Comparison of ENCODE assay signal across 21 cellular contexts in the genomic region with DNA sequence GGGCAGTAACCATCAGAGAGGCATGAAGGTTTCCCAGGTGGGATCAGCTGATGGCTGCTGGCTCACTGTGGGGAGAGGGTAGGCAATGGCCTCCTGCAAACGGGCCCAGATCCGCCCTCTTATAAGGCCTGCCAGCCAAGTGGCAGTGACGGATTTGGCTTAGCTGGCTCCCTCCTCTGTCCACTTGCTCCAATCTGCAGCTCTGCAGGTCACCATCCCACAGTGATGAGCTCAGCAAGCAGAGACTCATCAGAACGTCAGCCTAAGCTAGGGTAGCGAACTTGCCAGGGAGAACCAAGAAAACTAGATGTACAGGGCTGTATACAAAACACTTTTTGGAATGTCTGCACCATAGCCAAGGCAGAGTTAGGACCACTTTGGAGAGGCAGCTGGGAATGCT.
"Had no signal": no experiment of that assay in that cellular context is flagged by ENCODE, and none has a peak within 500 bp of the region (broad histone marks: within the 10 kb centered on the region; RNA-seq: fewer than 3 reads in every experiment).

No MANE protein-coding gene starts in this region.

- H3K4me3 ChIP-seq: esophagus muscularis mucosa, gastrocnemius medialis, ovary, prostate gland, tibial artery had no signal

- H3K4me1 Mint-ChIP-seq: activated CD4-positive, alpha-beta T cell treated with anti-CD3 and anti-CD28 coated beads, Interleukin-2, amount 10 ng/mL, durations not matched to agents 24 days and 14 days; activated T-helper 17 cell treated with anti-CD3 and anti-CD28 coated beads, Interleukin-2, amount 50 U/mL, for 72 hours; mesothelial cell of epicardium had no signal

- H3K27ac Mint-ChIP-seq: activated CD4-positive, alpha-beta T cell treated with anti-CD3 and anti-CD28 coated beads, Interleukin-2, amount 10 ng/mL, durations not matched to agents 24 days and 14 days; activated CD8-positive, alpha-beta T cell treated with anti-CD3 and anti-CD28 coated beads for 36 hours; activated naive CD4-positive, alpha-beta T cell treated with anti-CD3 and anti-CD28 coated beads, Interleukin-2, amount 50 U/mL, for 72 hours; mesothelial cell of epicardium; natural killer cell treated with Interleukin-12 subunit alpha and Interleukin-12 subunit beta and Interleukin-15 and Interleukin-18, amount 100 ng/mL, for 72 hours; stimulated activated naive CD8-positive, alpha-beta T cell treated with anti-CD3 and anti-CD28 coated beads, Interleukin-15, Interleukin-2, amounts not matched to agents 100 ng/mL and 50 ng/mL, for 24 hours; T-helper 1 cell treated with Interleukin-12 subunit alpha and Interleukin-12 subunit beta and Interleukin-4 antibody, amounts not matched to agents 30 μg/mL and 1 μg/mL, for 36 hours had no signal

- DNase-seq: activated CD4-positive, alpha-beta T cell treated with anti-CD3 and anti-CD28 coated beads, Interleukin-2, amount 10 ng/mL, durations not matched to agents 24 days and 14 days; activated CD8-positive, alpha-beta T cell treated with anti-CD3 and anti-CD28 coated beads for 36 hours; activated T-cell treated with anti-CD3 and anti-CD28 coated beads, Interleukin-2, amount 50 U/mL, for 1 hour; aorta; brain microvascular endothelial cell; effector memory CD8-positive, alpha-beta T cell; gastrocnemius medialis; stimulated activated CD4-positive, alpha-beta T cell treated with anti-CD3 and anti-CD28 coated beads, Interleukin-4, amount 100 ng/mL, for 24 hours; substantia nigra; tibial artery had no signal

- H3K4me3 Mint-ChIP-seq: activated CD4-positive, alpha-beta T cell treated with anti-CD3 and anti-CD28 coated beads, Interleukin-2, amount 10 ng/mL, durations not matched to agents 24 days and 14 days; activated CD8-positive, alpha-beta T cell treated with anti-CD3 and anti-CD28 coated beads for 36 hours; activated T-helper 17 cell treated with anti-CD3 and anti-CD28 coated beads, Interleukin-2, amount 50 U/mL, for 72 hours; effector memory CD8-positive, alpha-beta T cell; mesothelial cell of epicardium; natural killer cell treated with Interleukin-12 subunit alpha and Interleukin-12 subunit beta and Interleukin-15 and Interleukin-18, amount 100 ng/mL, for 72 hours; stimulated activated naive CD8-positive, alpha-beta T cell treated with anti-CD3 and anti-CD28 coated beads, Interleukin-15, Interleukin-2, amounts not matched to agents 100 ng/mL and 50 ng/mL, for 24 hours; T-helper 1 cell treated with Interleukin-12 subunit alpha and Interleukin-12 subunit beta and Interleukin-4 antibody, amounts not matched to agents 30 μg/mL and 1 μg/mL, for 36 hours had no signal

- ATAC-seq: activated CD4-positive, CD25-positive, alpha-beta regulatory T cell treated with anti-CD3 and anti-CD28 coated beads, Interleukin-2, amount 50 U/mL, for 24 hours; activated CD8-positive, alpha-beta T cell treated with anti-CD3 and anti-CD28 coated beads for 36 hours; activated naive CD4-positive, alpha-beta T cell treated with anti-CD3 and anti-CD28 coated beads, Interleukin-2, amount 50 U/mL, for 72 hours; activated T-helper 17 cell treated with anti-CD3 and anti-CD28 coated beads, Interleukin-2, amount 50 U/mL, for 72 hours; effector memory CD8-positive, alpha-beta T cell; gastrocnemius medialis; natural killer cell treated with Interleukin-12 subunit alpha and Interleukin-12 subunit beta and Interleukin-15 and Interleukin-18, amount 100 ng/mL, for 72 hours had no signal

- H3K4me1 ChIP-seq: esophagus muscularis mucosa, gastrocnemius medialis, prostate gland had no signal

- H3K27me3 ChIP-seq: brain microvascular endothelial cell, esophagus muscularis mucosa, gastrocnemius medialis, neutrophil, ovary, tibial artery had no signal

- H3K27ac ChIP-seq: brain microvascular endothelial cell, esophagus muscularis mucosa, gastrocnemius medialis, neutrophil, ovary, prostate gland had no signal

- H3K9me3 Mint-ChIP-seq: activated CD4-positive, alpha-beta T cell treated with anti-CD3 and anti-CD28 coated beads, Interleukin-2, amount 10 ng/mL, durations not matched to agents 24 days and 14 days; activated CD8-positive, alpha-beta T cell treated with anti-CD3 and anti-CD28 coated beads for 36 hours; activated naive CD4-positive, alpha-beta T cell treated with anti-CD3 and anti-CD28 coated beads, Interleukin-2, amount 50 U/mL, for 72 hours; activated T-helper 17 cell treated with anti-CD3 and anti-CD28 coated beads, Interleukin-2, amount 50 U/mL, for 72 hours; effector memory CD8-positive, alpha-beta T cell; mesothelial cell of epicardium; natural killer cell treated with Interleukin-12 subunit alpha and Interleukin-12 subunit beta and Interleukin-15 and Interleukin-18, amount 100 ng/mL, for 72 hours; stimulated activated naive CD8-positive, alpha-beta T cell treated with anti-CD3 and anti-CD28 coated beads, Interleukin-15, Interleukin-2, amounts not matched to agents 100 ng/mL and 50 ng/mL, for 24 hours; T-helper 1 cell treated with Interleukin-12 subunit alpha and Interleukin-12 subunit beta and Interleukin-4 antibody, amounts not matched to agents 30 μg/mL and 1 μg/mL, for 36 hours had no signal

- H3K9me3 ChIP-seq: esophagus muscularis mucosa, gastrocnemius medialis, neutrophil, ovary, prostate gland, tibial artery had no signal

- H3K36me3 ChIP-seq: brain microvascular endothelial cell, gastrocnemius medialis, ovary, prostate gland had no signal

- H3K36me3 Mint-ChIP-seq: activated naive CD4-positive, alpha-beta T cell treated with anti-CD3 and anti-CD28 coated beads, Interleukin-2, amount 50 U/mL, for 72 hours; natural killer cell treated with Interleukin-12 subunit alpha and Interleukin-12 subunit beta and Interleukin-15 and Interleukin-18, amount 100 ng/mL, for 72 hours had no signal
